Comparison of ENCODE assay signal across 2 cellular contexts in genomic region chr11:35486446-35486845, GRCh38.
TF ChIP-seq lines count a peak whose summit lies in the region.

No MANE protein-coding gene starts in this region.

TF ChIP-seq in SK-N-SH, 30 proteins besides CTCF, POLR2A, EP300 and RAD21 (continued from another document):
- TF ChIP-seq REST (IDR thresholded peaks at IDR 0.05; ENCODE audit: low read depth, low read length): no peak
- TF ChIP-seq FOXM1 (IDR thresholded peaks at IDR 0.05; ENCODE audit: low read depth): no peak
- TF ChIP-seq TEAD4 (IDR thresholded peaks at IDR 0.05; ENCODE audit: borderline replicate concordance, insufficient read depth): no peak
- no peak for TF ChIP-seq SMC3 (IDR thresholded peaks at IDR 0.05; ENCODE audit: low read depth, low read length)
- TF ChIP-seq ZBTB33 (IDR thresholded peaks at IDR 0.05; ENCODE audit: borderline replicate concordance, low read depth): no peak
- TF ChIP-seq PBX3 (IDR thresholded peaks at IDR 0.05): no peak
- no peak for TF ChIP-seq POLR2AphosphoS5 (IDR thresholded peaks at IDR 0.05; ENCODE audit: low read depth, low read length)
- no peak for TF ChIP-seq RXRA (IDR thresholded peaks at IDR 0.05; ENCODE audit: borderline replicate concordance, low read depth)
- TF ChIP-seq NFIC (IDR thresholded peaks at IDR 0.05; ENCODE audit: borderline replicate concordance): no peak
- TF ChIP-seq TAF1 (IDR thresholded peaks at IDR 0.05; ENCODE audit: borderline replicate concordance, low read depth, low read length): no peak

TF ChIP-seq in SK-N-SH treated with all-trans-retinoic acid at 6 μM for 48 hours, 23 proteins besides CTCF, POLR2A, EP300 and RAD21 (continued from another document):
- no peak for TF ChIP-seq TSHZ2 (CRISPR knock-in tag; IDR thresholded peaks at IDR 0.05)
